ENCODE assay signal across 1 cellular context in the genomic region with DNA sequence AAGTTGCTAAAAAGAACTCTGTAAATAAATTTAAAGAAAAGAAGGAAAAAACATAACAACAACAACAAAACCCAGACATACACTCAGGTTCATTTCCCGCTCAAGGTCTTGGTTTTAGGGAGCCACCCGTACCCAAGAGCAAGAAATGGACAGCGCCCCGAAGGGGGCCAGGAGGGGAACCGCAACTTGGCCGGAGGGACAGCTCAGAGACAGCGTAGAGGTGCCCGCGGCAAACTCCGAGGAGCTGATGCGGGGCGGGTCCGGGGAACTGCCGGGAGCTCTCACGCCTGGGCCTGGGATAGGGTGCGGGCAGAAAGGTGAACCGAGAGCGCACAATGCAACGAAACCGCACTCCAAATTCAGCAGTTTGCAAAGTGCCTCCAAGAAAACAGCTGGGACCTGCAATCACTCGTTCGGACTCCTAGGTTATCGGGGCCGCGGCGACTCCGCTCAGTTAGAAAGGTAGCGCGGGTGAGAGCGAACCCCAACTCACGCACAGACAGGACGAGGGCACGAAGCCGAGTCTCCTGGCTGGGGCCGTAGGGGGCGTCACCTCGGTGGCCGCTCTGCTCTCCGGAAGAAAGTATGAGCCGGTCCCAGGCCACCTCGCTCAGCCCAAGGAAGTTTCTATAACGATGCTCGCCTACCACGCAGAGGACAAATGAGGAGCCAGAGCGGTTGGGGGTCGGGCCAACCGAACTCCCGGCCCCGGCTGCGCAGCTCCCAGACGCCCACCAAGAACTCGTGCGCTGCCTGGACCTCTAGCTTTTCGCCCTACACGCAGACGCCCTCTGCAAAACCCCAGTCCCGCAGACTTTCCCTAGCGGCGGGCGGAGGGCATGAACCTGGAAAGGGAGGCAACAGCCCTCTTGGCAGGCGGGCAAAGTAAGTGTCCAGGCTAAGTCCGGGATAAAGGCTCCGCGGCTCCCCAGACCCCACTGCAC.
TF ChIP-seq lines count a peak whose summit lies in the region.

No MANE protein-coding gene starts in this region.

TF ChIP-seq in H1, 55 proteins besides CTCF, POLR2A, EP300 and RAD21 (continued from another document):
- TF ChIP-seq CTBP2 (IDR thresholded peaks at IDR 0.05; ENCODE audit: borderline replicate concordance, insufficient read depth, insufficient read length, low read length) (no peak), USF2 (IDR thresholded peaks at IDR 0.05; ENCODE audit: low read length) (no peak), RNF2 (IDR thresholded peaks at IDR 0.05; ENCODE audit: borderline replicate concordance, low read depth, low read length, missing control alignments, poor library complexity, severe bottlenecking) (peak; percentile 39), RBBP5 (IDR thresholded peaks at IDR 0.05; ENCODE audit: borderline replicate concordance, low read depth, low read length) (peak; percentile 93), BACH1 (IDR thresholded peaks at IDR 0.05; ENCODE audit: low read length) (peak; percentile 16; the same call in 1 of the 2 replicates), CBX5 (IDR thresholded peaks at IDR 0.05; ENCODE audit: low read depth, low read length) (no peak), HDAC2 (IDR thresholded peaks at IDR 0.05; ENCODE audit: borderline replicate concordance in 1 of 2, low read depth in 2 of 2, low read length in 2 of 2) (peak in 1 of 2 experiments; percentile 58; a peak in 1 of 4 replicates), MAX (IDR thresholded peaks at IDR 0.05) (no peak; the same call in 1 of the 2 replicates), PHF8 (conservative IDR thresholded peaks at IDR 0.05; ENCODE audit: low read depth, low read length) (0 out of 2 replicates have a peak, but pooled peaks have one; percentile 25), SIN3A (conservative IDR thresholded peaks at IDR 0.05 in 1 of 2, IDR thresholded peaks at IDR 0.05 in 1 of 2; ENCODE audit: low read depth in 1 of 2, low read length in 2 of 2) (peak; percentile 15 to 44; a peak in 1 of 4 replicates)
